7 cellular contexts compared by ENCODE assay signal in the genomic region with DNA sequence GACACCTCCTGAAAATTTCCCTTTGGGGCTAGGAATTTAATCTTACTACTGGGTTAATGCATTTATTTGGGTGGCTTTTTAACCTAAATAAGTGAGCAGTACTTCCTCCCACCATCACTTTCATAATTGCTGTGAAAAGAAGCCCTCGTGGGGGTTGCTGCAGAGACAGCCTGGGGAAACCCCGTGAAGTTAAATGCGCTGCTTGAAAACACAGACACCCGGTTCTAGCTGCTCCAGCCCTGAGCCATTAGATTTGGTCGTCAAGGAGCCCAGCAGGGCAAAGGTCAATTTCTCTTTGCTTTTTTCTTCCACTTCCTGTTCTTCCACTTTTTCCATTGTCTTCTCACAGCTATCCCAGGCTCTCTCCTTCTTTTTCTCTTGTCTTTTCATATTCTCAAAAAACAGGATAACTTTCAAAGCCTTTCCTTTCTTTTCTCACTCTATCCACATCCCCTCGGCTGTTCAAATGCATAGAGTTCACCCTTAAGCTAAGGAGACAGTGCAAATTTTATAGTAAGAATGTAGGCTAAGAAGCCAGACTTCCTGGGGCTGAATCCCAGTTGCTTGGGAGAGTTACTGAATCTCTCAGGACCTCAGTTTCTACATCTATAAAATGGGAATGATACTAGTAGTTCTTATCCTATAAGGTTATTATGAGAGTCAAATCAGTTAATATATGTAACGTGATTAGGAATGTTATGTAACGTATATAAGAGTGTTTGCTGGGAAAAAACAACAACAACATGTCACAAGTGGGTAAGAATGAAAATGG.
A peak's percentile ranks its signal among the peaks of the same experiment; 100 is the strongest.
DNase-seq lines count a peak whose midpoint lies in the region; ATAC-seq, FAIRE-seq and TF ChIP-seq lines count a peak whose summit lies in the region.

No MANE protein-coding gene starts in this region.

- H3K4me1 ChIP-seq in OCI-LY1 (ENCODE audit: insufficient read depth, low read length, severe bottlenecking) (peaks cover 34% of the 10 kb centered on the region), pancreas (peaks cover 0 to 9% (median 6%) of the 10 kb centered on the region in 3 donors), gastroesophageal sphincter (no peaks in the 10 kb centered on the region)
- H3K4me1 ChIP-seq in naive thymus-derived CD4-positive, alpha-beta T cell (ENCODE audit: control insufficient read depth in 2 of 2, insufficient read depth in 2 of 2, low read length in 2 of 2) = no peaks in the 10 kb centered on the region

- no peaks in the 10 kb centered on the region for H3K9me2 ChIP-seq in OCI-LY1 (ENCODE audit: low read depth, low read length)

- peak overlapping the region; percentile 39; the same call in 1 of the 2 replicates for H3K4me2 ChIP-seq in OCI-LY1 (ENCODE audit: low read length)

- TF ChIP-seq CTCF in HFFc6 (IDR thresholded peaks at IDR 0.05) = no peak
- no peak for TF ChIP-seq CTCF in OCI-LY1 (IDR thresholded peaks at IDR 0.05; ENCODE audit: low read length)
- TF ChIP-seq CTCF in pancreas (IDR thresholded peaks at IDR 0.05) = no peak
- TF ChIP-seq CTCF in gastroesophageal sphincter (IDR thresholded peaks at IDR 0.05) = no peak

- H3K9ac ChIP-seq in OCI-LY1 (ENCODE audit: low read length) = no peak overlapping the region; the same call in 1 of the 2 replicates

- H3K4me3 ChIP-seq in OCI-LY1 (ENCODE audit: low read depth, low read length, poor library complexity, severe bottlenecking) (peak overlapping the region; percentile 16), pancreas (no peak overlapping the region), gastroesophageal sphincter (no peak overlapping the region)
- no peak overlapping the region for H3K4me3 ChIP-seq in naive thymus-derived CD4-positive, alpha-beta T cell (ENCODE audit: low read length)

- H3K36me3 ChIP-seq in OCI-LY1 (ENCODE audit: insufficient read depth, low read length) (no peaks in the 10 kb centered on the region), pancreas (no peaks in the 10 kb centered on the region), gastroesophageal sphincter (no peaks in the 10 kb centered on the region)
- H3K36me3 ChIP-seq in naive thymus-derived CD4-positive, alpha-beta T cell (ENCODE audit: control insufficient read depth in 2 of 3, insufficient read depth in 3 of 3, low read length in 3 of 3) = no peaks in the 10 kb centered on the region

- H3K4me3 Mint-ChIP-seq in HFFc6 = peak overlapping the region; percentile 67
- no peak overlapping the region for H3K4me3 Mint-ChIP-seq in naive thymus-derived CD4-positive, alpha-beta T cell

- CTCF ChIA-PET in naive thymus-derived CD4-positive, alpha-beta T cell (lab: Charles Lee) = no interaction called here

- H3K27ac ChIP-seq in OCI-LY1 (ENCODE audit: low read depth, low read length, poor library complexity, severe bottlenecking) = no peak overlapping the region
- H3K27ac ChIP-seq in pancreas = no peak overlapping the region
- no peak overlapping the region for H3K27ac ChIP-seq in naive thymus-derived CD4-positive, alpha-beta T cell (ENCODE audit: low read depth, low read length)
- H3K27ac ChIP-seq in gastroesophageal sphincter = no peak overlapping the region

- no peaks in the 10 kb centered on the region for H3K79me2 ChIP-seq in OCI-LY1 (ENCODE audit: insufficient read depth, low read length)

- no peak for FAIRE-seq in pancreas (lab: Jason Lieb, UNC)

- no peak for TF ChIP-seq EP300 in gastroesophageal sphincter (IDR thresholded peaks at IDR 0.05)

- no peaks in the 10 kb centered on the region for H3K9me3 ChIP-seq in OCI-LY1 (ENCODE audit: low read length)
- no peaks in the 10 kb centered on the region for H3K9me3 ChIP-seq in pancreas
- H3K9me3 ChIP-seq in naive thymus-derived CD4-positive, alpha-beta T cell (ENCODE audit: control insufficient read depth in 2 of 3, low read length in 3 of 3) = no peaks in the 10 kb centered on the region
- H3K9me3 ChIP-seq in gastroesophageal sphincter = no peaks in the 10 kb centered on the region

- no peaks in the 10 kb centered on the region for H3K27me3 ChIP-seq in OCI-LY1 (ENCODE audit: insufficient read depth, low read length)
- no peaks in the 10 kb centered on the region for H3K27me3 ChIP-seq in pancreas
- H3K27me3 ChIP-seq in naive thymus-derived CD4-positive, alpha-beta T cell (ENCODE audit: control insufficient read depth in 2 of 2, insufficient read depth in 2 of 2, low read length in 2 of 2) = no peaks in the 10 kb centered on the region
- H3K27me3 ChIP-seq in gastroesophageal sphincter = no peaks in the 10 kb centered on the region

- no peak overlapping the region for H2AFZ ChIP-seq in OCI-LY1 (ENCODE audit: low read length)

- no peaks in the 10 kb centered on the region for H4K20me1 ChIP-seq in OCI-LY1 (ENCODE audit: insufficient read depth, low read length)

- intact Hi-C loops in pancreas (cut with DNase I) = no loop called here
- intact Hi-C loops in naive thymus-derived CD4-positive, alpha-beta T cell (cut with micrococcal nuclease) = no loop called here

- peaks cover 5% of the 10 kb centered on the region; the same call in 1 of the 2 replicates for H3K27me3 Mint-ChIP-seq in HFFc6 (ENCODE audit: insufficient read depth)
- peaks cover 9 to 46% (median 27%) of the 10 kb centered on the region in 5 donors for H3K27me3 Mint-ChIP-seq in naive thymus-derived CD4-positive, alpha-beta T cell

- POLR2A ChIA-PET in naive thymus-derived CD4-positive, alpha-beta T cell (lab: Charles Lee) = no interaction called here

- peak; percentile 85 for ATAC-seq in GM18907 (IDR thresholded peaks at IDR 0.05; ENCODE audit: unreplicated experiment)
- ATAC-seq in pancreas = peak; percentile 53 to 73 (median 72)
- ATAC-seq in naive thymus-derived CD4-positive, alpha-beta T cell = no peak
- ATAC-seq in gastroesophageal sphincter = no peak

- DNase-seq in HFFc6 (no peak), pancreas (no peak)
- DNase-seq in naive thymus-derived CD4-positive, alpha-beta T cell = no peak
- no peak for DNase-seq in activated CD8-positive, alpha-beta memory T cell treated with anti-CD3 and anti-CD28 coated beads, Interleukin-2, amount 50 U/mL, for 48 hours

- H3K4me1 Mint-ChIP-seq in HFFc6 (ENCODE audit: low read depth) = peaks cover 20% of the 10 kb centered on the region
- peaks cover 0 to 5% (median 4%) of the 10 kb centered on the region in 7 donors for H3K4me1 Mint-ChIP-seq in naive thymus-derived CD4-positive, alpha-beta T cell

- no peaks in the 10 kb centered on the region for H3F3A ChIP-seq in OCI-LY1 (ENCODE audit: insufficient read depth, low read length)

- TF ChIP-seq POLR2A in gastroesophageal sphincter (IDR thresholded peaks at IDR 0.05) = no peak

- 31 to 33% methylated on average over 8 of the region's 8 CpGs for WGBS in pancreas, 2 donors
- 41 to 42% methylated on average over 7 to 8 of the region's 8 CpGs for WGBS in gastroesophageal sphincter (ENCODE audit: low coverage in 1 of 2), 2 donors

- no peaks in the 10 kb centered on the region for H3K36me3 Mint-ChIP-seq in HFFc6 (ENCODE audit: low read depth)
- H3K36me3 Mint-ChIP-seq in naive thymus-derived CD4-positive, alpha-beta T cell = no peaks in the 10 kb centered on the region

- H3K27ac Mint-ChIP-seq in HFFc6 = peak overlapping the region; percentile 14; the same call in 1 of the 2 replicates
- H3K27ac Mint-ChIP-seq in naive thymus-derived CD4-positive, alpha-beta T cell = no peak overlapping the region

- no peaks in the 10 kb centered on the region; the same call in 1 of the 2 replicates for H3K9me3 Mint-ChIP-seq in HFFc6
- peaks cover 0 to 9% (median 2%) of the 10 kb centered on the region in 11 donors for H3K9me3 Mint-ChIP-seq in naive thymus-derived CD4-positive, alpha-beta T cell

Comparison
In these comparisons a context has a peak if more than half of its experiments do, and no peak if none do; other contexts are left out.
1. ATAC-seq: peak in GM18907 (single experiment) and pancreas (4 of 4); none in naive thymus-derived CD4-positive, alpha-beta T cell (single experiment) and gastroesophageal sphincter (single experiment).